Comparison of ENCODE assay signal across 9 cellular contexts in the genomic region with DNA sequence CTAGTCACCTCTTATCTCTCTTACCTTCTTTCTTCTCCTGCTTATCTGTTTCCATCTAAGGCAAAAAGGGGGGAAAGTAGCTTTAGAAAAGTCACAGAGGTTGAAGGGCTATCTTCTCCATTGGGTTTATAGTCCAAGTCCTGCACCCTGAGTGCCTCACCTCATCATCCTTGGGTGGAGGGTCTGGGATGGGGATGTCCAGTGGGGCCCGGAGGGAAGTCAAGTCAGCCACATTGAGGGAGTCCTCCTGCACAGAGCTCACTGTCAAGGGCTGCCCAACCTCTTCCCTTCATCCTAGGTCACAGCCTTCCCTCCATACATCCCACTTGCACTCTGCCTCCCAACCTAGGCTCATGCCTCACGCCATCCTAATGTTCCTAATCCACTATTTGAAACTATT. TPM values are rescaled to one million over a fixed set of nuclear protein-coding genes. Genes with fewer than 3 reads are reported as not detected.
A peak's percentile ranks its signal among the peaks of the same experiment; 100 is the strongest.
DNase-seq lines count a peak whose midpoint lies in the region; ATAC-seq and TF ChIP-seq lines count a peak whose summit lies in the region.
"Had no signal": no experiment of that assay in that cellular context is flagged by ENCODE, and none has a peak within 500 bp of the region (broad histone marks: within the 10 kb centered on the region; RNA-seq: fewer than 3 reads in every experiment).

No MANE protein-coding gene starts in this region.

- 89 to 100% methylated on average over 2 of the region's 2 CpGs for WGBS in thyroid gland, 2 donors

- CTCF ChIA-PET in activated CD8-positive, alpha-beta T cell treated with anti-CD3 and anti-CD28 coated beads for 36 hours (lab: Charles Lee) = interaction anchor here (1.2 to 8.0 kb wide), 9 partner anchors 9 to 163 kb away, joined by 3 to 91 read pairs (median 9); partner anchors contain the start of genes CIDEB, IRF9 and PSME1

- H3K4me1 ChIP-seq in iPS-20b (ENCODE audit: insufficient read depth, low read length) (peaks cover 16% of the 10 kb centered on the region), stomach smooth muscle (ENCODE audit: control insufficient read depth, insufficient read depth, low read length) (peaks cover 43% of the 10 kb centered on the region), thyroid gland (peaks cover 24% of the 10 kb centered on the region in 2 donors)

- POLR2A ChIA-PET in activated CD8-positive, alpha-beta T cell treated with anti-CD3 and anti-CD28 coated beads for 36 hours (lab: Charles Lee) = interaction anchor here (1.0 to 10.7 kb wide), 12 partner anchors 8 to 69 kb away, joined by 3 to 178 read pairs (median 6); partner anchors contain the start of genes CHMP4A, DCAF11, IPO4 and IRF9

- H3K27me3 ChIP-seq in iPS-20b (ENCODE audit: insufficient read depth, low read length) = no peaks in the 10 kb centered on the region
- H3K27me3 ChIP-seq in stomach smooth muscle (ENCODE audit: control insufficient read depth in 1 of 2, insufficient read depth in 2 of 2, low read length in 2 of 2) = no peaks in the 10 kb centered on the region
- no peaks in the 10 kb centered on the region for H3K27me3 ChIP-seq in thyroid gland

- peaks cover 58% of the 10 kb centered on the region for H3K4me1 Mint-ChIP-seq in activated CD4-positive, alpha-beta T cell treated with anti-CD3 and anti-CD28 coated beads, Interleukin-2, amount 10 ng/mL, durations not matched to agents 24 days and 14 days
- peaks cover 54% of the 10 kb centered on the region for H3K4me1 Mint-ChIP-seq in activated CD8-positive, alpha-beta T cell treated with anti-CD3 and anti-CD28 coated beads for 36 hours (ENCODE audit: low read depth)

- H3K4me3 ChIP-seq in iPS-20b (ENCODE audit: low read length) (peak overlapping the region; percentile 97; the same call in 1 of the 2 replicates), stomach smooth muscle (ENCODE audit: low read length in 2 of 2) (no peak overlapping the region), thyroid gland (replicated peaks in 1 of 3) (no peak overlapping the region)

- intact Hi-C loops in activated CD4-positive, alpha-beta T cell treated with anti-CD3 and anti-CD28 coated beads, Interleukin-2, amount 10 ng/mL, durations not matched to agents 24 days and 14 days (cut with micrococcal nuclease) = no loop called here
- intact Hi-C loops in activated CD8-positive, alpha-beta T cell treated with anti-CD3 and anti-CD28 coated beads for 36 hours (cut with micrococcal nuclease) = no loop called here
- intact Hi-C loops in thyroid gland (cut with DNase I) = no loop called here

- H3K27me3 Mint-ChIP-seq in activated CD4-positive, alpha-beta T cell treated with anti-CD3 and anti-CD28 coated beads, Interleukin-2, amount 10 ng/mL, durations not matched to agents 24 days and 14 days = no peaks in the 10 kb centered on the region
- no peaks in the 10 kb centered on the region for H3K27me3 Mint-ChIP-seq in activated CD8-positive, alpha-beta T cell treated with anti-CD3 and anti-CD28 coated beads for 36 hours

- no peaks in the 10 kb centered on the region for H3K9me3 Mint-ChIP-seq in activated CD4-positive, alpha-beta T cell treated with anti-CD3 and anti-CD28 coated beads, Interleukin-2, amount 10 ng/mL, durations not matched to agents 24 days and 14 days
- no peaks in the 10 kb centered on the region for H3K9me3 Mint-ChIP-seq in activated CD8-positive, alpha-beta T cell treated with anti-CD3 and anti-CD28 coated beads for 36 hours

- peak overlapping the region; percentile 97 for H3K4me3 Mint-ChIP-seq in activated CD4-positive, alpha-beta T cell treated with anti-CD3 and anti-CD28 coated beads, Interleukin-2, amount 10 ng/mL, durations not matched to agents 24 days and 14 days
- peak overlapping the region; percentile 89 for H3K4me3 Mint-ChIP-seq in activated CD8-positive, alpha-beta T cell treated with anti-CD3 and anti-CD28 coated beads for 36 hours

- no peak for DNase-seq in activated CD4-positive, alpha-beta T cell treated with anti-CD3 and anti-CD28 coated beads, Interleukin-2, amount 10 ng/mL, durations not matched to agents 24 days and 14 days
- DNase-seq in activated CD4-positive, alpha-beta T cell treated with anti-CD3 and anti-CD28 coated beads for 4 hours = no peak
- no peak for DNase-seq in activated CD8-positive, alpha-beta T cell treated with anti-CD3 and anti-CD28 coated beads for 36 hours
- DNase-seq in NCI-H748 (lab: John Stamatoyannopoulos, UW; ENCODE audit: unreplicated experiment) = no peak
- DNase-seq in thyroid gland = no peak
- DNase-seq in NCI-H345 treated with DMSO at 0.1 percent for 48 hours (lab: John Stamatoyannopoulos, UW; ENCODE audit: unreplicated experiment) = no peak
- DNase-seq: stimulated activated naive CD4-positive, alpha-beta T cell had no signal

- no peak for TF ChIP-seq POLR2A in thyroid gland (IDR thresholded peaks at IDR 0.05)

- H3K27ac ChIP-seq in iPS-20b (ENCODE audit: low read length) = no peak overlapping the region
- peak overlapping the region; percentile 88 for H3K27ac ChIP-seq in stomach smooth muscle (ENCODE audit: low read length)
- H3K27ac ChIP-seq in thyroid gland = no peak overlapping the region

- TF ChIP-seq CTCF in activated CD8-positive, alpha-beta T cell treated with anti-CD3 and anti-CD28 coated beads for 36 hours (IDR thresholded peaks at IDR 0.05) = no peak
- TF ChIP-seq CTCF in thyroid gland (IDR thresholded peaks at IDR 0.05) = no peak

- H3K9me3 ChIP-seq in iPS-20b (ENCODE audit: insufficient read depth, low read depth, low read length) (no peaks in the 10 kb centered on the region), stomach smooth muscle (ENCODE audit: control insufficient read depth in 2 of 2, low read length in 2 of 2) (no peaks in the 10 kb centered on the region), thyroid gland (no peaks in the 10 kb centered on the region)

- peaks cover 68% of the 10 kb centered on the region for H3K36me3 Mint-ChIP-seq in activated CD4-positive, alpha-beta T cell treated with anti-CD3 and anti-CD28 coated beads, Interleukin-2, amount 10 ng/mL, durations not matched to agents 24 days and 14 days (ENCODE audit: low read depth)
- H3K36me3 Mint-ChIP-seq in activated CD8-positive, alpha-beta T cell treated with anti-CD3 and anti-CD28 coated beads for 36 hours (ENCODE audit: low read depth) = peaks cover 65% of the 10 kb centered on the region

- H3K9ac ChIP-seq in iPS-20b (ENCODE audit: low read depth, low read length) (peak overlapping the region; percentile 94; the same call in 1 of the 2 replicates), stomach smooth muscle (ENCODE audit: low read length in 2 of 2) (peak overlapping the region; percentile 29 to 93)

- peaks cover 36% of the 10 kb centered on the region for H3K36me3 ChIP-seq in iPS-20b (ENCODE audit: insufficient read depth, low read depth, low read length)
- H3K36me3 ChIP-seq in stomach smooth muscle (ENCODE audit: control insufficient read depth in 2 of 2, insufficient read depth in 2 of 2, low read length in 2 of 2) = peaks cover 11 to 17% of the 10 kb centered on the region in 2 donors
- H3K36me3 ChIP-seq in thyroid gland = peaks cover 6 to 7% of the 10 kb centered on the region in 2 donors

- H3K27ac Mint-ChIP-seq in activated CD4-positive, alpha-beta T cell treated with anti-CD3 and anti-CD28 coated beads, Interleukin-2, amount 10 ng/mL, durations not matched to agents 24 days and 14 days = peak overlapping the region; percentile 99
- H3K27ac Mint-ChIP-seq in activated CD8-positive, alpha-beta T cell treated with anti-CD3 and anti-CD28 coated beads for 36 hours = peak overlapping the region; percentile 98

- ATAC-seq in activated CD8-positive, alpha-beta T cell treated with anti-CD3 and anti-CD28 coated beads for 36 hours = no peak

RNA-seq across cellular contexts. Expression of gene PSME2, which starts 1.2 kb away (rescaled TPM):
- 565 and 584 TPM in 2 replicates for total RNA-seq in activated CD4-positive, alpha-beta T cell treated with anti-CD3 and anti-CD28 coated beads, Interleukin-2, amount 10 ng/mL, durations not matched to agents 24 days and 14 days
- 100 to 1,000 TPM; 440 TPM for total RNA-seq in activated CD8-positive, alpha-beta T cell treated with anti-CD3 and anti-CD28 coated beads for 36 hours
- 10 to 100 TPM; 31.3 to 66.6 (median 47.5) TPM for total RNA-seq in thyroid gland

RNA-seq across cellular contexts. Expression of gene RNF31, which starts 2.1 kb away (rescaled TPM):
- total RNA-seq in activated CD4-positive, alpha-beta T cell treated with anti-CD3 and anti-CD28 coated beads, Interleukin-2, amount 10 ng/mL, durations not matched to agents 24 days and 14 days = 95.1 and 95.6 TPM in 2 replicates
- 10 to 100 TPM; 71.6 to 75.0 TPM for total RNA-seq in activated CD8-positive, alpha-beta T cell treated with anti-CD3 and anti-CD28 coated beads for 36 hours
- total RNA-seq in thyroid gland = 100 to 1,000 TPM in 1 of 4 donors, 10 to 100 TPM in 3; 30.6 to 106 (median 67.6) TPM

RNA-seq across cellular contexts. Expression of gene EMC9, which starts 3.8 kb away (rescaled TPM):
- total RNA-seq in activated CD4-positive, alpha-beta T cell treated with anti-CD3 and anti-CD28 coated beads, Interleukin-2, amount 10 ng/mL, durations not matched to agents 24 days and 14 days = 26.6 and 30.3 TPM in 2 replicates
- total RNA-seq in activated CD8-positive, alpha-beta T cell treated with anti-CD3 and anti-CD28 coated beads for 36 hours = 10 to 100 TPM; 39.0 to 39.9 TPM
- 10 to 100 TPM in 3 of 4 donors, 1 to 10 TPM in 1; 8.3 to 25.5 (median 16.9) TPM for total RNA-seq in thyroid gland

RNA-seq across cellular contexts. Expression of gene PSME1, which starts 9.2 kb away (rescaled TPM):
- 300 and 306 TPM in 2 replicates for total RNA-seq in activated CD4-positive, alpha-beta T cell treated with anti-CD3 and anti-CD28 coated beads, Interleukin-2, amount 10 ng/mL, durations not matched to agents 24 days and 14 days
- total RNA-seq in activated CD8-positive, alpha-beta T cell treated with anti-CD3 and anti-CD28 coated beads for 36 hours = 100 to 1,000 TPM; 451 to 460 TPM
- 100 to 1,000 TPM; 117 to 193 (median 186) TPM for total RNA-seq in thyroid gland

RNA-seq across cellular contexts. Expression of gene FITM1, which starts 14.8 kb away (rescaled TPM):
- total RNA-seq in activated CD4-positive, alpha-beta T cell treated with anti-CD3 and anti-CD28 coated beads, Interleukin-2, amount 10 ng/mL, durations not matched to agents 24 days and 14 days = 0.26 and 0.54 TPM in 2 replicates
- total RNA-seq in activated CD8-positive, alpha-beta T cell treated with anti-CD3 and anti-CD28 coated beads for 36 hours = under 1 TPM; 0.56 to 0.69 TPM
- total RNA-seq in thyroid gland = 1 to 10 TPM in 2 of 4 donors, under 1 TPM in 1, not detected in 1; 0.63 to 3.5 (median 2.7) TPM
